22 cellular contexts compared by ENCODE assay signal in the genomic region with DNA sequence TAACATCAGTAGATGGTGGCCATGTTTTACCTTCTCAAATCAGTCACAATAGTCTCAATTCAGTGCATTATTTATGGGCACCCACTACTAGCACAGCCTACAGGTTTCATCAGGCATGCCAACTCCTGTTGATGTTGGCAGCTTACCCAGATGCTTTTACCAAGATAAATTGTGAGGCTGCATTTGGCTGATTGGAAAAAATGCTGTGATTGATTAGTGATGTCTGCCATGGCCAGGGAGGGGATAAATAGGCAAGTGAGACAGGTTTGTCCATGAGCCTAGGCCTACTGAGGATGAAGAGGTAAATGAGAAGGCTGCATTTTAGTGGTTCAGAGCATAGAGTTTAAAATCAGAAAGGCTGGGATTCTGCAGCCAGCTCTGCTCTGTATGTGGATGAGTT.
DNase-seq lines count a peak whose midpoint lies in the region; ATAC-seq and TF ChIP-seq lines count a peak whose summit lies in the region.
"Had no signal": no experiment of that assay in that cellular context is flagged by ENCODE, and none has a peak within 500 bp of the region (broad histone marks: within the 10 kb centered on the region; RNA-seq: fewer than 3 reads in every experiment).

No MANE protein-coding gene starts in this region.

- DNase-seq in SK-N-SH (no peak), MG63 (peak; percentile 22), mesendoderm (no peak), GM19238 (ENCODE audit: insufficient read length, low spot score) (no peak), amniotic stem cell (lab: John Stamatoyannopoulos, UW) (no peak)
- DNase-seq: 8988T; ACHN; AML-193; BE2C; Calu3; CD4-positive, alpha-beta T cell; CD8-positive, alpha-beta memory T cell; DMS53; DMS79 treated with DMSO at 0.1 percent for 48 hours; GF-D8; GOT3 had no signal

- H2BK5ac ChIP-seq in mesendoderm (ENCODE audit: low read length) = no peak overlapping the region

- TF ChIP-seq EP300 in SK-N-SH (IDR thresholded peaks at IDR 0.05; ENCODE audit: borderline replicate concordance in 1 of 2, low read depth in 1 of 2, low read length in 1 of 2) = no peak

- no peak overlapping the region for H4K8ac ChIP-seq in mesendoderm (ENCODE audit: low read depth, low read length)

- peak overlapping the region; percentile 62 for H2AK5ac ChIP-seq in mesendoderm (ENCODE audit: low read length)

- H3K23ac ChIP-seq in mesendoderm (ENCODE audit: low read length) = no peak overlapping the region

- H2BK15ac ChIP-seq in mesendoderm (replicated peaks; ENCODE audit: low read depth) = no peak overlapping the region

- no peak overlapping the region for H3K18ac ChIP-seq in mesendoderm (ENCODE audit: low read length)

- no peaks in the 10 kb centered on the region for H3K9me2 ChIP-seq in SK-N-SH

- TF ChIP-seq CTCF in SK-N-SH (IDR thresholded peaks at IDR 0.05) (no peak), HEK293 (tag by site-specific recombination; IDR thresholded peaks at IDR 0.05) (no peak)

- H3K9me3 ChIP-seq in SK-N-SH = no peaks in the 10 kb centered on the region
- no peaks in the 10 kb centered on the region for H3K9me3 ChIP-seq in HEK293 (ENCODE audit: control insufficient read depth, insufficient read depth, low read depth, low read length)
- no peaks in the 10 kb centered on the region for H3K9me3 ChIP-seq in MG63
- H3K9me3 ChIP-seq: BE2C had no signal

- H3K56ac ChIP-seq in mesendoderm (ENCODE audit: low read length) = no peak overlapping the region

- H3K27ac ChIP-seq in SK-N-SH (ENCODE audit: low read depth in 2 of 2, low read length in 1 of 2) (no peak overlapping the region), HEK293 (ENCODE audit: extremely low read depth, low read depth, low read length) (no peak overlapping the region), mesendoderm (ENCODE audit: low read depth, low read length) (no peak overlapping the region)
- H3K27ac ChIP-seq: A549; BLaER1 treated with 17β-estradiol and CSF1 and Interleukin-3, amounts not matched to agents 10 nM and 100 nM had no signal

- POLR2A ChIA-PET in SK-N-SH (lab: Yijun Ruan, JAX) = no interaction called here
- POLR2A ChIA-PET in HEK293 (lab: Yijun Ruan, JAX) = no interaction called here

- no peak overlapping the region for H3K4ac ChIP-seq in mesendoderm (ENCODE audit: low read depth, low read length)

- H3K4me2 ChIP-seq in SK-N-SH (no peak overlapping the region), mesendoderm (ENCODE audit: low read length) (no peak overlapping the region)
- H3K4me2 ChIP-seq: A549; BLaER1 treated with 17β-estradiol and CSF1 and Interleukin-3, amounts not matched to agents 10 nM and 100 nM had no signal

- H4K20me1 ChIP-seq in SK-N-SH (ENCODE audit: insufficient read depth) = no peaks in the 10 kb centered on the region
- H4K20me1 ChIP-seq: BLaER1 treated with 17β-estradiol and CSF1 and Interleukin-3, amounts not matched to agents 10 nM and 100 nM had no signal

- H3K4me3 ChIP-seq in SK-N-SH (ENCODE audit: low read depth in 2 of 2, low read length in 1 of 2) (no peak overlapping the region), HEK293 (ENCODE audit: low read depth, low read length) (no peak overlapping the region), MG63 (no peak overlapping the region), mesendoderm (ENCODE audit: low read length) (no peak overlapping the region)
- H3K4me3 ChIP-seq: A549; BLaER1 treated with 17β-estradiol and CSF1 and Interleukin-3, amounts not matched to agents 10 nM and 100 nM; HAP-1 had no signal

- H2BK120ac ChIP-seq in mesendoderm (ENCODE audit: low read depth, low read length) = no peak overlapping the region

- CTCF ChIA-PET in SK-N-SH (lab: Yijun Ruan, JAX) (interaction anchor here (1.4 to 7.4 kb wide), 6 partner anchors 7 to 332 kb away, joined by 3 to 169 read pairs (median 28); no protein-coding TSS in a partner anchor), HEK293 (lab: Yijun Ruan, JAX) (interaction anchor here (4.4 kb wide), 1 partner anchor 7 kb away, joined by 42 read pairs; no protein-coding TSS in a partner anchor)

- H3K79me1 ChIP-seq in mesendoderm (ENCODE audit: low read length) = no peaks in the 10 kb centered on the region

- H3K36me3 ChIP-seq in SK-N-SH (replicated peaks in 1 of 2; ENCODE audit: control insufficient read depth in 1 of 2, insufficient read depth in 2 of 2, low read length in 1 of 2) (no peaks in the 10 kb centered on the region), HEK293 (ENCODE audit: control insufficient read depth in 2 of 2, insufficient read depth in 1 of 2, low read length in 2 of 2) (no peaks in the 10 kb centered on the region), MG63 (no peaks in the 10 kb centered on the region), mesendoderm (ENCODE audit: control insufficient read depth, insufficient read depth, low read length) (no peaks in the 10 kb centered on the region)
- H3K36me3 ChIP-seq: BE2C; BLaER1 treated with 17β-estradiol and CSF1 and Interleukin-3, amounts not matched to agents 10 nM and 100 nM; HAP-1 had no signal

- no peak overlapping the region for H4K5ac ChIP-seq in mesendoderm (ENCODE audit: low read length)

- TF ChIP-seq RAD21 in SK-N-SH (IDR thresholded peaks at IDR 0.05; ENCODE audit: low read length) = no peak

- H3K9ac ChIP-seq in SK-N-SH = no peak overlapping the region
- H3K9ac ChIP-seq in mesendoderm (ENCODE audit: low read length) = no peak overlapping the region
- H3K9ac ChIP-seq: BLaER1 treated with 17β-estradiol and CSF1 and Interleukin-3, amounts not matched to agents 10 nM and 100 nM had no signal

- no peak for ATAC-seq in SK-N-SH treated with all-trans-retinoic acid at 6 μM for 48 hours
- ATAC-seq in HG02571 (IDR thresholded peaks at IDR 0.05; ENCODE audit: unreplicated experiment) = no peak
- ATAC-seq: A549 had no signal

- H2AFZ ChIP-seq in SK-N-SH (ENCODE audit: low read depth) = no peak overlapping the region

- H3K27me3 ChIP-seq in SK-N-SH (ENCODE audit: insufficient read depth) (no peaks in the 10 kb centered on the region), MG63 (no peaks in the 10 kb centered on the region), mesendoderm (ENCODE audit: insufficient read depth, low read length, poor library complexity) (no peaks in the 10 kb centered on the region)
- H3K27me3 ChIP-seq: BLaER1 treated with 17β-estradiol and CSF1 and Interleukin-3, amounts not matched to agents 10 nM and 100 nM had no signal

- no peaks in the 10 kb centered on the region for H3F3A ChIP-seq in SK-N-SH (replicated peaks; ENCODE audit: insufficient read depth)

- H3K79me2 ChIP-seq in SK-N-SH (ENCODE audit: insufficient read depth) = no peaks in the 10 kb centered on the region
- H3K79me2 ChIP-seq in mesendoderm (ENCODE audit: control insufficient read depth, insufficient read depth, low read length) = no peaks in the 10 kb centered on the region

- H3K4me1 ChIP-seq in SK-N-SH (ENCODE audit: control insufficient read depth in 1 of 2, insufficient read depth in 2 of 2, low read depth in 1 of 2, low read length in 1 of 2) (no peaks in the 10 kb centered on the region; a peak in 1 of 4 replicates), HEK293 (ENCODE audit: control insufficient read depth, insufficient read depth, low read length) (no peaks in the 10 kb centered on the region), mesendoderm (ENCODE audit: control insufficient read depth, low read depth, low read length) (peaks cover 12% of the 10 kb centered on the region)
- H3K4me1 ChIP-seq: A549, BE2C had no signal

TF ChIP-seq in SK-N-SH, 30 proteins besides CTCF, POLR2A, EP300 and RAD21 (continues in another document):
- no peak for TF ChIP-seq MEF2A (IDR thresholded peaks at IDR 0.05; ENCODE audit: borderline replicate concordance, low read depth)
- TF ChIP-seq NFIC (IDR thresholded peaks at IDR 0.05; ENCODE audit: borderline replicate concordance) = 0 out of 2 replicates have a peak, but pooled peaks have one; percentile 11
- no peak for TF ChIP-seq FOSL2 (IDR thresholded peaks at IDR 0.05; ENCODE audit: borderline replicate concordance, low read depth)
- no peak for TF ChIP-seq EZH2phosphoT487 (IDR thresholded peaks at IDR 0.05; ENCODE audit: borderline replicate concordance, low read depth)

TF ChIP-seq in SK-N-SH treated with all-trans-retinoic acid at 6 μM for 48 hours, 23 proteins besides CTCF, POLR2A, EP300 and RAD21:
- TF ChIP-seq CSDC2 (CRISPR knock-in tag; IDR thresholded peaks at IDR 0.05) = no peak

TF ChIP-seq in HEK293, 187 proteins besides CTCF, POLR2A, EP300 and RAD21:
- no peak for TF ChIP-seq GLI4 (tag by site-specific recombination; IDR thresholded peaks at IDR 0.05)
- no peak for TF ChIP-seq ZNF664 (tag by site-specific recombination; IDR thresholded peaks at IDR 0.05)
- TF ChIP-seq PRDM6 (tag by site-specific recombination; IDR thresholded peaks at IDR 0.05) = no peak
- TF ChIP-seq ZNF157 (tag by site-specific recombination; IDR thresholded peaks at IDR 0.05) = no peak
- no peak for TF ChIP-seq ZNF830 (tag by site-specific recombination; IDR thresholded peaks at IDR 0.05; ENCODE audit: low read depth)
- peak; percentile 30; the same call in 1 of the 2 replicates for TF ChIP-seq ZBTB17 (tag by site-specific recombination; IDR thresholded peaks at IDR 0.05)

Comparison
In these comparisons a context has a peak if more than half of its experiments do, and no peak if none do; other contexts are left out.
1. Of the 4 proteins assayed by ChIP-seq in both HEK293 and SK-N-SH: peak only in HEK293: none; only in SK-N-SH: PBX3; in both: none; in neither: 3.